Comparison of ENCODE assay signal across 9 cellular contexts in the genomic region with DNA sequence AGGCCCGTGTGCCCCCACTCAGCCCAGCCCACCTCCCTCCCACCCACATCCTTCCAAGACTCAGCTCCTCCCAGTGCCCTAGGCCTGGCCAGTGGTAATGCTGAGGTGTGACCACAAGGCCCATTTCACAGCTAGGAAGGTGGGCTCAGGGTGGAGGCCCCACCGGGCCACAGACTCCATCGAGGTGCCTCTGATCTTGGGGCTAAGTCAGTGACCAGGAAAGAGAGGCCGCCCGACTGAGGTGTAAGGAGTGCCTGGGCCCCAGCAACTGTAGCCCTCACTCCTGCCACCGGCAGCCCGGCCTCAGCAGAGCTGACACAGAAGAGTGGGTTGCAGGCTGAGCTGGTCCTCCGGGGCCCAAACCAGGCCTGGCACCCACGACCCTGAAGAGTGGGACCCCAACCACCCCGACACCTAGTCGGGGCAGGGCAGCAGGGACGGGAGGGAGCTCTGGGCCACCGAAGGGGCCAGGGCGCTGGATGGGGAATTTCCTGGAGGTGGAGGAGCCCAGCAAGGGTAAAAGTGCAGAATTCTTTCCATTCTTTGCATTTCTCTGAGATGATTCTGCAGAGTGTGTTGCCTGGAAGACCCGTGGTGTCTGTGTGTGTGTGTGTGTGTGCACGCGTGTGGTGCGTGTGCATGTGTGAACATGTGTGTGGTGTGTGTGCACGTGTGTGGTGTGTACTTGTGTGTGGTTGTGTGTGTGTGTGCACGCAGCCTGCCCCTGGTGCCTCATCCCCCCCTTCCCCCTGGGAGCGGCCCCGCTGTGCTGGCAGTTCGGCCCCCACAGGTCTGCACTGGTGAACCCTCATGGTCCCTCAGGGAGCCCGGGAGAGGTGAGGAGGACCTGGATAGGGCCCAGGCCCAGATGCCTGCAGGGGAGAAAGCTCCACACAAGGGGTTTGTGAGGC. TPM values are rescaled to one million over a fixed set of nuclear protein-coding genes. Genes with fewer than 3 reads are reported as not detected.
DNase-seq lines count a peak whose midpoint lies in the region; ATAC-seq and FAIRE-seq lines count a peak whose summit lies in the region.
"Had no signal": no experiment of that assay in that cellular context is flagged by ENCODE, and none has a peak within 500 bp of the region (broad histone marks: within the 10 kb centered on the region; RNA-seq: fewer than 3 reads in every experiment).

No MANE protein-coding gene starts in this region.

- POLR2A ChIA-PET in activated CD4-positive, alpha-beta memory T cell treated with anti-CD3 and anti-CD28 coated beads, Interleukin-2, amount 10 ng/mL, durations not matched to agents 7 days and 5 days (lab: Charles Lee), result interaction anchor here (1.1 to 1.2 kb wide), 2 partner anchors 9 to 16 kb away, joined by 3 read pairs; no protein-coding TSS in a partner anchor

- no peaks in the 10 kb centered on the region for H3K27me3 Mint-ChIP-seq in activated CD4-positive, alpha-beta memory T cell treated with anti-CD3 and anti-CD28 coated beads, Interleukin-2, amount 10 ng/mL, durations not matched to agents 7 days and 5 days

- H3K9me3 ChIP-seq in small intestine (ENCODE audit: control insufficient read depth, low read depth), result no peaks in the 10 kb centered on the region

- 33 to 61% (median 40%) methylated on average over 23 to 24 of the region's 24 CpGs for WGBS in small intestine, 3 donors

- H3K4me3 ChIP-seq in small intestine (ENCODE audit: low read depth in 1 of 2, low read length in 2 of 2), result no peak overlapping the region

- no peaks in the 10 kb centered on the region for H3K4me1 Mint-ChIP-seq in activated CD4-positive, alpha-beta memory T cell treated with anti-CD3 and anti-CD28 coated beads, Interleukin-2, amount 10 ng/mL, durations not matched to agents 7 days and 5 days

- no peaks in the 10 kb centered on the region for H3K27me3 ChIP-seq in small intestine (ENCODE audit: control insufficient read depth in 2 of 2, insufficient read depth in 2 of 2, low read length in 2 of 2)

- H3K36me3 Mint-ChIP-seq in activated CD4-positive, alpha-beta memory T cell treated with anti-CD3 and anti-CD28 coated beads, Interleukin-2, amount 10 ng/mL, durations not matched to agents 7 days and 5 days (ENCODE audit: low read depth), result no peaks in the 10 kb centered on the region

- H3K9me3 Mint-ChIP-seq in activated CD4-positive, alpha-beta memory T cell treated with anti-CD3 and anti-CD28 coated beads, Interleukin-2, amount 10 ng/mL, durations not matched to agents 7 days and 5 days, result no peaks in the 10 kb centered on the region

- no peak for ATAC-seq in HG02588 (IDR thresholded peaks at IDR 0.05; ENCODE audit: unreplicated experiment)

- H3K4me3 Mint-ChIP-seq in activated CD4-positive, alpha-beta memory T cell treated with anti-CD3 and anti-CD28 coated beads, Interleukin-2, amount 10 ng/mL, durations not matched to agents 7 days and 5 days, result no peak overlapping the region

- no peaks in the 10 kb centered on the region for H3K36me3 ChIP-seq in small intestine (ENCODE audit: control insufficient read depth in 2 of 2, insufficient read depth in 2 of 2, low read length in 2 of 2)

- peak overlapping the region; percentile 71 to 95 for H3K27ac ChIP-seq in small intestine (ENCODE audit: low read depth in 1 of 2, low read length in 1 of 2)

- CTCF ChIA-PET in activated CD4-positive, alpha-beta memory T cell treated with anti-CD3 and anti-CD28 coated beads, Interleukin-2, amount 10 ng/mL, durations not matched to agents 7 days and 5 days (lab: Charles Lee), result no interaction called here

- no peak overlapping the region for H3K27ac Mint-ChIP-seq in activated CD4-positive, alpha-beta memory T cell treated with anti-CD3 and anti-CD28 coated beads, Interleukin-2, amount 10 ng/mL, durations not matched to agents 7 days and 5 days

- peaks cover 3 to 4% of the 10 kb centered on the region in 2 donors for H3K4me1 ChIP-seq in small intestine (ENCODE audit: control insufficient read depth in 2 of 2, insufficient read depth in 1 of 2, low read depth in 1 of 2, low read length in 1 of 2)

- FAIRE-seq in G401.6 (lab: Jason Lieb, UNC), result peak; percentile 92
- FAIRE-seq in small intestine (lab: Jason Lieb, UNC), result no peak

- DNase-seq in SW480 (ENCODE audit: low spot score) (peak; percentile 50), hepatic stellate cell (ENCODE audit: low spot score) (peak; percentile 95), small intestine (no peak), SKM-1 treated with dmso at 0.1 percent for 144 hours (lab: John Stamatoyannopoulos, UW; ENCODE audit: unreplicated experiment) (no peak)
- no peak for DNase-seq in activated CD8-positive, alpha-beta memory T cell treated with anti-CD3 and anti-CD28 coated beads for 24 hours
- DNase-seq in activated CD4-positive, alpha-beta memory T cell treated with anti-CD3 and anti-CD28 coated beads, Interleukin-2, amount 10 ng/mL, durations not matched to agents 7 days and 5 days, result no peak
- DNase-seq: retina had no signal

RNA-seq across cellular contexts. Expression of a gene that starts 8.3 kb away (rescaled TPM):
- polyA plus RNA-seq in small intestine, result 10 to 100 TPM; 35.7 to 72.2 (median 49.4) TPM
- 10 to 100 TPM; 60.1 to 62.3 TPM for total RNA-seq in activated CD4-positive, alpha-beta memory T cell treated with anti-CD3 and anti-CD28 coated beads, Interleukin-2, amount 10 ng/mL, durations not matched to agents 7 days and 5 days

RNA-seq across cellular contexts. Expression of a gene that starts 33.8 kb away (rescaled TPM):
- polyA plus RNA-seq in small intestine, result 100 to 1,000 TPM in 1 of 3 donors, 10 to 100 TPM in 2; 11.9 to 107 (median 20.8) TPM
- 10 to 100 TPM; 50.0 to 51.2 TPM for total RNA-seq in activated CD4-positive, alpha-beta memory T cell treated with anti-CD3 and anti-CD28 coated beads, Interleukin-2, amount 10 ng/mL, durations not matched to agents 7 days and 5 days

RNA-seq across cellular contexts. Expression of a gene that starts 34.0 kb away (rescaled TPM):
- polyA plus RNA-seq in small intestine, result 10 to 100 TPM in 1 of 3 donors, 1 to 10 TPM in 2; 9.4 to 15.2 (median 9.5) TPM
- 10 to 100 TPM; 14.7 to 20.6 TPM for total RNA-seq in activated CD4-positive, alpha-beta memory T cell treated with anti-CD3 and anti-CD28 coated beads, Interleukin-2, amount 10 ng/mL, durations not matched to agents 7 days and 5 days

Comparison
In these comparisons a context has a peak if more than half of its experiments do, and no peak if none do; other contexts are left out.
1. DNase-seq: peak in SW480 (single experiment) and hepatic stellate cell (single experiment); none in small intestine (single experiment), activated CD8-positive, alpha-beta memory T cell treated with anti-CD3 and anti-CD28 coated beads for 24 hours (single experiment), SKM-1 treated with dmso at 0.1 percent for 144 hours (single experiment) and activated CD4-positive, alpha-beta memory T cell treated with anti-CD3 and anti-CD28 coated beads, Interleukin-2, amount 10 ng/mL, durations not matched to agents 7 days and 5 days (single experiment).